Comparison of ENCODE assay signal across 8 cellular contexts in the genomic region with DNA sequence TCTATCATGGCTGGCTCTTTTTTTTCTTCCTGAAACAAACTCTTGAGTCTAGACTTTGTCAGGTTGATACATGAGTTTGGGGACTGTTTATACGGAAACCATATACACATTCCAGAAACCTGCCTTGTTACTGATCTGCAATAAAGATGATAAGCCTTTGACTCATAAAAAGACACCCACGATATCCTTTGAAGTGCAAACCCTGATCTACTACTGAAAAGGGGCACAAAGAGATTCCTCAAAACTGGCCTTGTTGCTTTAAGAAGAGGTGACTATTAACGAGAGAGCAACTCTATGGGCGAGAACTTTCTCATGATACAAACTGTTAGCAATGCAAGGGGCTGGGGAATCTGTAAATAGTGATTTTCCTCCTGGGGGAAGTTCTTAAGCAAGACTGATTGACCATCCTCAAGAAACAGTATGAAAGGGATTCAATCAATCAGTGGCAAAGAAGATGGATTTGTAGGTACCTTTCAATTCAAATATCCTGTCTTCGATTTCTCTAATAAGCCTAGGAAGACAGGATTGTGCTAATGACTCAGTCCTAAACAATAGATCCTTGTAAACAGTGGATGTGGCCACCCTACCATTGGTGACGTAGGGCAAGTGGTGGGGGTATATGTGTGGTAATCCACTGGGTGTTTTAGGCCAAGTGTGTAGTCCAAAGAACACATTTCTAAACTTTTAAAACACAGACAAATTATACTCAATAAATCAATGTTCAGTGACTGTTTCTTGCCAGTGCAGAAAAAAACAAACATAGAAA.
DNase-seq lines count a peak whose midpoint lies in the region; ATAC-seq, FAIRE-seq and TF ChIP-seq lines count a peak whose summit lies in the region.
"Not testable (repeated sequence)": the region's sequence is repeated elsewhere in the genome, so short reads cannot be mapped to it uniquely, and the experiment has no call there.

No MANE protein-coding gene starts in this region.

- not testable (repeated sequence) for TF ChIP-seq RAD21 in A549 (conservative IDR thresholded peaks at IDR 0.05 in 1 of 2, IDR thresholded peaks at IDR 0.05 in 1 of 2)

- FAIRE-seq in A549 (lab: Jason Lieb, UNC) = not testable (repeated sequence)

- H3K4me1 ChIP-seq in A549 = peaks cover 12% of the 10 kb centered on the region
- peaks cover 12% of the 10 kb centered on the region for H3K4me1 ChIP-seq in RWPE2 (ENCODE audit: insufficient read depth, poor library complexity, severe bottlenecking)

- H3K27ac ChIP-seq in A549 (peak overlapping the region; percentile 36 to 49; a peak in 2 of 6 replicates), RWPE2 (ENCODE audit: poor library complexity, severe bottlenecking) (peak overlapping the region; percentile 1)

- H3K9me3 ChIP-seq in A549; RWPE2 (ENCODE audit: severe bottlenecking): not testable (repeated sequence)

- peak in 1 of 2 experiments; percentile 13; a peak in 1 of 5 replicates for TF ChIP-seq EP300 in A549 (IDR thresholded peaks at IDR 0.05)

- POLR2A ChIA-PET in A549 (lab: Yijun Ruan, JAX) = not testable (repeated sequence)

- WGBS in A549 (ENCODE audit: missing lambda C conversion rate) = 28% methylated on average over 6 of the region's 6 CpGs

- CTCF ChIA-PET in A549 (lab: Yijun Ruan, JAX) = interaction anchor here (1.6 kb wide), 1 partner anchor 199 kb away, joined by 5 read pairs; no protein-coding TSS in a partner anchor

- not testable (repeated sequence) for TF ChIP-seq POLR2A in A549 (IDR thresholded peaks at IDR 0.05; ENCODE audit: low read length)

- DNase-seq in A549 (ENCODE audit: low read depth in 1 of 2, low spot score in 1 of 2) (peak in 1 of 2 experiments; percentile 42), HuH-7 (ENCODE audit: low spot score) (peak; percentile 29), amniotic epithelial cell (ENCODE audit: low read depth) (peak; percentile 55), epithelial cell of esophagus (ENCODE audit: low read depth) (peak; percentile 56), kidney glomerular epithelial cell (lab: John Stamatoyannopoulos, UW) (peak; percentile 53), mucosa of gallbladder (ENCODE audit: low spot score) (peak; percentile 34)
- DNase-seq in RWPE2 (ENCODE audit: low spot score); stimulated activated naive CD8-positive, alpha-beta T cell treated with anti-CD3 and anti-CD28 coated beads, Interleukin-15, Interleukin-2, amounts not matched to agents 100 U/mL and 50 U/mL, for 24 hours: not testable (repeated sequence)

- ATAC-seq in A549 (peak; percentile 19 to 57; a peak in 3 of 6 replicates), RWPE2 (ENCODE audit: low read depth) (peak; percentile 79)
- ATAC-seq in stimulated activated naive CD8-positive, alpha-beta T cell treated with anti-CD3 and anti-CD28 coated beads, Interleukin-15, Interleukin-2, amounts not matched to agents 100 U/mL and 50 U/mL, for 24 hours = peak; percentile 59

- not testable (repeated sequence) for H3K4me3 ChIP-seq in A549; RWPE2 (ENCODE audit: severe bottlenecking); epithelial cell of esophagus (ENCODE audit: low read length)

- H3K4me2 ChIP-seq in A549 = peak overlapping the region; percentile 48

- TF ChIP-seq CTCF in A549 (IDR thresholded peaks at IDR 0.05); RWPE2 (IDR thresholded peaks at IDR 0.05; ENCODE audit: poor library complexity, severe bottlenecking); epithelial cell of esophagus (IDR thresholded peaks at IDR 0.05; ENCODE audit: insufficient read depth, low read depth, low read length, missing control alignments): not testable (repeated sequence)

- H3K27me3 ChIP-seq in RWPE2 (ENCODE audit: insufficient read depth, poor library complexity, severe bottlenecking) = not testable (repeated sequence)

- H3K36me3 ChIP-seq in RWPE2 (ENCODE audit: low read depth) = not testable (repeated sequence)
